ENCODE assay signal across 8 cellular contexts in the genomic region with DNA sequence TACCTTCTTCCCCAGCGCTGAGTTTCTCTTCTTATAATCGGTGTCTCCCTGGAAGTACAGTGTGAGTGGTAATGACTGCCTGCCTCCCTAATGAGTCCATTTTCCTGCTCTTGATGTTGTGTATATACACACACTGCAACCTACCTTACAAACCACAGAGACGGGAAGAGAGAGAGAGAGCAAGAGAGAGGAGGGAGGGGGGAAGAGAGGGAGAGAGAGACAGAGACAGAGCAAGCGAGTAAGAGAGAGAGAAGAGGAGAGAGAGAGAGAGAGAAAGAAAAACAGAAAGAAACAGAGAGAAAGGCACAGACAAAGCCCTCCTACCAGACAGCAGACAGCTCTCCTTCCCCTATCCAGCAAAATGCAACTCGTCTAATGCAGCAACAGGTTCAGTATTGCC. TPM values are rescaled to one million over a fixed set of nuclear protein-coding genes. Genes with fewer than 3 reads are reported as not detected.
DNase-seq lines count a peak whose midpoint lies in the region; ATAC-seq and TF ChIP-seq lines count a peak whose summit lies in the region.

No MANE protein-coding gene starts in this region.

- H3K36me3 ChIP-seq in Panc1 (ENCODE audit: control insufficient read depth, insufficient read depth, low read length) (no peaks in the 10 kb centered on the region), colonic mucosa (no peaks in the 10 kb centered on the region), lung (ENCODE audit: control insufficient read depth in 2 of 2, insufficient read depth in 2 of 2, low read length in 2 of 2) (peaks cover 0 to 4% of the 10 kb centered on the region in 2 donors), thoracic aorta (no peaks in the 10 kb centered on the region)

- peak; percentile 73 for DNase-seq in AG10803 (ENCODE audit: low read depth)
- DNase-seq in Panc1 (ENCODE audit: low read depth, low spot score): no peak
- peak; percentile 40 for DNase-seq in colonic mucosa
- no peak for DNase-seq in lung (ENCODE audit: low spot score)
- DNase-seq in thoracic aorta (ENCODE audit: low spot score): no peak
- no peak for DNase-seq in middle frontal gyrus (ENCODE audit: extremely low spot score, low spot score)

- TF ChIP-seq CTCF in AG10803 (conservative IDR thresholded peaks at IDR 0.05; ENCODE audit: low read length) (no peak), Panc1 (IDR thresholded peaks at IDR 0.05) (no peak), colonic mucosa (IDR thresholded peaks at IDR 0.05) (no peak), lung (IDR thresholded peaks at IDR 0.05; ENCODE audit: control extremely low read depth, extremely low read depth) (peak; percentile 27), thoracic aorta (IDR thresholded peaks at IDR 0.05) (no peak)

- H3K4me3 ChIP-seq in AG10803 (ENCODE audit: low read length) (peak overlapping the region; percentile 55), Panc1 (ENCODE audit: low read depth in 2 of 2, low read length in 2 of 2) (peak overlapping the region in 1 of 2 experiments; percentile 8; a peak in 1 of 4 replicates), colonic mucosa (peak overlapping the region; percentile 14), lung (no peak overlapping the region), thoracic aorta (peak overlapping the region; percentile 64)

- in situ Hi-C loops in Panc1 (cut with HindIII; ENCODE audit: low pct_unique_long_range_greater_than_20kb, low sequenced_read_pairs): no loop called here

- WGBS in lung, 2 donors: 0 to 3% methylated on average over 5 of the region's 5 CpGs

- ATAC-seq in GM18511 (IDR thresholded peaks at IDR 0.05; ENCODE audit: unreplicated experiment): peak; percentile 87
- peak; percentile 61 for ATAC-seq in HG03342 (IDR thresholded peaks at IDR 0.05; ENCODE audit: unreplicated experiment)
- peak; percentile 72 for ATAC-seq in Panc1
- ATAC-seq in lung (ENCODE audit: insufficient read depth, low FRiP score): peak; percentile 82
- no peak for ATAC-seq in thoracic aorta (ENCODE audit: insufficient number of reproducible peaks, low FRiP score, low read depth)

- H3K27ac ChIP-seq in Panc1 (ENCODE audit: low read length) (no peak overlapping the region), colonic mucosa (peak overlapping the region; percentile 30), lung (ENCODE audit: low read depth in 1 of 2, low read length in 1 of 2) (peak overlapping the region; percentile 43 to 70), thoracic aorta (peak overlapping the region; percentile 41 to 42)

- no TSS peak for BruUV-seq in Panc1 (replicated peaks; lab: Mats Ljungman, UMichigan)

- H3K27me3 ChIP-seq in Panc1 (ENCODE audit: control insufficient read depth, insufficient read depth, low read length): no peaks in the 10 kb centered on the region
- H3K27me3 ChIP-seq in colonic mucosa: no peaks in the 10 kb centered on the region
- H3K27me3 ChIP-seq in lung (ENCODE audit: control insufficient read depth, insufficient read depth): no peaks in the 10 kb centered on the region
- H3K27me3 ChIP-seq in thoracic aorta (replicated peaks; ENCODE audit: insufficient read depth): no peaks in the 10 kb centered on the region

- H3K9ac ChIP-seq in colonic mucosa (ENCODE audit: low read depth in 2 of 2, low read length in 2 of 2): peak overlapping the region; percentile 38 to 66

- POLR2A ChIA-PET in Panc1 (lab: Charles Lee): no interaction called here

- intact Hi-C loops in Panc1 (cut with micrococcal nuclease; ENCODE audit: unreplicated experiment): no loop called here
- intact Hi-C loops in colonic mucosa (cut with DNase I): loop anchor here (5.0 kb wide), 1 partner anchor 47 kb away; a partner anchor contains a TSS

- H3K4me1 ChIP-seq in Panc1 (ENCODE audit: control insufficient read depth, insufficient read depth, low read length) (no peaks in the 10 kb centered on the region), colonic mucosa (no peaks in the 10 kb centered on the region), lung (ENCODE audit: control insufficient read depth in 2 of 2, insufficient read depth in 2 of 2, low read length in 2 of 2) (peaks cover 1 to 10% of the 10 kb centered on the region in 2 donors), thoracic aorta (ENCODE audit: control insufficient read depth in 1 of 2, low read depth in 2 of 2) (peaks cover 29 to 54% of the 10 kb centered on the region in 2 donors)

- H3K9me3 ChIP-seq in Panc1 (ENCODE audit: control insufficient read depth, insufficient read depth, low read depth, low read length): no peaks in the 10 kb centered on the region
- no peaks in the 10 kb centered on the region for H3K9me3 ChIP-seq in colonic mucosa
- no peaks in the 10 kb centered on the region for H3K9me3 ChIP-seq in lung (ENCODE audit: control insufficient read depth in 2 of 2, insufficient read depth in 1 of 2, low read length in 1 of 2)
- H3K9me3 ChIP-seq in thoracic aorta: no peaks in the 10 kb centered on the region

- CTCF ChIA-PET in Panc1 (lab: Charles Lee): no interaction called here

RNA-seq across cellular contexts. Expression of a gene that starts 46.9 kb away (rescaled TPM):
- total RNA-seq in Panc1 (2021; ENCODE audit: unreplicated experiment) (4.1 TPM), colonic mucosa (10 to 100 TPM; 12.7 to 21.2 TPM), lung (10 to 100 TPM; 52.4 to 77.1 TPM), thoracic aorta (100 to 1,000 TPM; 112 to 120 TPM)
- 1.7 TPM for polyA plus RNA-seq in Panc1 (2012; ENCODE audit: insufficient read length)
- 1 to 10 TPM in 1 of 2 donors, under 1 TPM in 1; 0.74 to 3.3 TPM for polyA plus RNA-seq in lung

Comparison
In these comparisons a context has a peak if more than half of its experiments do, and no peak if none do; other contexts are left out.
1. DNase-seq: peak in AG10803 (single experiment) and colonic mucosa (single experiment); none in Panc1 (single experiment), lung (single experiment), thoracic aorta (single experiment) and middle frontal gyrus (single experiment).